In the genomic region with DNA sequence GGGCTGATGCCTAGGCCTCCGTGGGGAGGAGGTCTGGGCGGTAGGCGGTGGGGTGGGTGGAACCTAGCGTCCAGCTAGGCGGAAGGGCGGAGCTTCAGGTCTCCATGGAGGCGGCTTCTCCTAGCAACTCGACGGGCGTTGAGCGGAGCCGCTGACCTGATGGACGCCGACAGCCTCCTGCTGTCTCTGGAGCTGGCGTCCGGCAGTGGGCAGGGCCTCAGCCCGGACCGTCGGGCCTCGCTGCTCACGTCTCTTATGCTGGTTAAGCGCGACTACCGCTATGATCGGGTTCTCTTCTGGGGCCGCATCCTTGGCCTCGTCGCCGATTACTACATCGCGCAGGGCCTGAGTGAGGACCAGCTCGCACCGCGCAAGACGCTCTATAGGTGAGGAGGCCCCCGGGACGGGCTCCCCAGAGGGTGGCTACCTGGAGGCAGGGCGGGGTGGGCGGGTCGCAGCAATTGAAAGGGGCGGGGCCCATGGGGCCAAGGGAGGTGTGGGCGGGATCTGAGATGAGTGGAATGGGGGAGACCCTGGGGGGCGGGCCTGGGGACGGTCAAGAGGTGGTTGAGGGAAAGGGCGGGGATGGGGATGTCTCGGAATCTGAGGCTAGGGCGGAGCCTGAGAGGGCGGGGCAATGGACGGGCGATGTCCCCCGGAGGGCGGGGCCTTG, we compare ENCODE assay signal across 8 cellular contexts. TPM values are rescaled to one million over a fixed set of nuclear protein-coding genes. Genes with fewer than 3 reads are reported as not detected.
A peak's percentile ranks its signal among the peaks of the same experiment; 100 is the strongest.
DNase-seq lines count a peak whose midpoint lies in the region; ATAC-seq and TF ChIP-seq lines count a peak whose summit lies in the region.

A gene with protein sequence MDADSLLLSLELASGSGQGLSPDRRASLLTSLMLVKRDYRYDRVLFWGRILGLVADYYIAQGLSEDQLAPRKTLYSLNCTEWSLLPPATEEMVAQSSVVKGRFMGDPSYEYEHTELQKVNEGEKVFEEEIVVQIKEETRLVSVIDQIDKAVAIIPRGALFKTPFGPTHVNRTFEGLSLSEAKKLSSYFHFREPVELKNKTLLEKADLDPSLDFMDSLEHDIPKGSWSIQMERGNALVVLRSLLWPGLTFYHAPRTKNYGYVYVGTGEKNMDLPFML (plus strand): TSS at position 97 of the 673 bp plus-strand sequence. CDS start 63 bp downstream, at position 160.

- peaks cover 15 to 20% of the 10 kb centered on the region in 2 experiments for H3K79me1 ChIP-seq in IMR-90 (ENCODE audit: low read depth in 1 of 2, low read length in 2 of 2)

- no peak within 1 kb of the TSS for H2AK5ac ChIP-seq in IMR-90 (ENCODE audit: low read depth, low read length)

- H3K14ac ChIP-seq in IMR-90 (replicated peaks; ENCODE audit: low read depth, low read length) = no peak within 1 kb of the TSS

- 0 out of 2 replicates have a peak, but pooled peaks cover 5% of the 10 kb centered on the region for H3K9me1 ChIP-seq in IMR-90 (ENCODE audit: insufficient read depth, low read length)

- POLR2A ChIA-PET in IMR-90 (lab: Charles Lee; ENCODE audit: unreplicated experiment) = no interaction called here

- H4K5ac ChIP-seq in IMR-90 (ENCODE audit: low read depth, low read length) = peak within 1 kb of the TSS; percentile 81

- dilution Hi-C loops in IMR-90 (cut with HindIII; ENCODE audit: low sequenced_read_pairs, unreplicated experiment) = no loop called here

- peaks cover 10% of the 10 kb centered on the region for H3K36me3 Mint-ChIP-seq in activated CD8-positive, alpha-beta memory T cell treated with anti-CD3 and anti-CD28 coated beads, Interleukin-2, amount 10 ng/mL, durations not matched to agents 7 days and 5 days
- peaks cover 0 to 4% of the 10 kb centered on the region in 2 donors for H3K36me3 Mint-ChIP-seq in naive B cell
- H3K36me3 Mint-ChIP-seq in stimulated activated naive CD8-positive, alpha-beta T cell treated with anti-CD3 and anti-CD28 coated beads, Interleukin-15, Interleukin-2, amounts not matched to agents 100 ng/mL and 50 ng/mL, for 24 hours (ENCODE audit: low read depth) = peaks cover 20% of the 10 kb centered on the region

- H3K27me3 ChIP-seq in IMR-90 (ENCODE audit: control insufficient read depth, insufficient read depth, low read length) = no peaks in the 10 kb centered on the region; the same call in 1 of the 2 replicates

- no peak within 1 kb of the TSS for H3K27ac Mint-ChIP-seq in activated CD8-positive, alpha-beta memory T cell treated with anti-CD3 and anti-CD28 coated beads, Interleukin-2, amount 10 ng/mL, durations not matched to agents 7 days and 5 days
- H3K27ac Mint-ChIP-seq in naive B cell = peak within 1 kb of the TSS in 5 of 6 donors; percentile 8 to 94 (median 85)
- peak within 1 kb of the TSS; percentile 32 for H3K27ac Mint-ChIP-seq in stimulated activated naive CD8-positive, alpha-beta T cell treated with anti-CD3 and anti-CD28 coated beads, Interleukin-15, Interleukin-2, amounts not matched to agents 100 ng/mL and 50 ng/mL, for 24 hours

- no TSS peak for BruUV-seq in IMR-90 (replicated peaks; lab: Mats Ljungman, UMichigan)

- TF ChIP-seq CTCF in GM10266 (IDR thresholded peaks at IDR 0.05; ENCODE audit: control insufficient read depth, insufficient read depth, low read depth, missing control alignments) (no peak), IMR-90 (conservative IDR thresholded peaks at IDR 0.05; ENCODE audit: low read depth, low read length) (no peak), epithelial cell of proximal tubule (conservative IDR thresholded peaks at IDR 0.05; ENCODE audit: low read depth, low read length) (no peak)

- ATAC-seq in IMR-90 (ENCODE audit: low read depth) (peak; percentile 79), naive B cell (ENCODE audit: low read depth in 2 of 2) (peak; percentile 87 to 89), HG03521 (IDR thresholded peaks at IDR 0.05; ENCODE audit: unreplicated experiment) (no peak)
- peak; percentile 91 for ATAC-seq in activated CD8-positive, alpha-beta memory T cell treated with anti-CD3 and anti-CD28 coated beads, Interleukin-2, amount 10 ng/mL, durations not matched to agents 7 days and 5 days

- no peak within 1 kb of the TSS for H3K56ac ChIP-seq in IMR-90 (ENCODE audit: extremely low read depth, insufficient read depth, low read length)

- no peak within 1 kb of the TSS for H3K27ac ChIP-seq in IMR-90 (ENCODE audit: insufficient read depth, low read length)

- no peaks in the 10 kb centered on the region for H3K4me1 ChIP-seq in IMR-90 (ENCODE audit: control insufficient read depth, insufficient read depth, low read length)

- no peaks in the 10 kb centered on the region for H3K9me3 ChIP-seq in IMR-90 (ENCODE audit: control insufficient read depth, insufficient read depth, low read length)

- peaks cover 9% of the 10 kb centered on the region for H4K20me1 ChIP-seq in IMR-90 (ENCODE audit: insufficient read depth, low read length)

- H3K36me3 ChIP-seq in IMR-90 (ENCODE audit: control insufficient read depth, insufficient read depth, low read length) = peaks cover 16% of the 10 kb centered on the region

- peak within 1 kb of the TSS; percentile 70 for H3K4me2 ChIP-seq in IMR-90 (ENCODE audit: low read depth, low read length)

- intact Hi-C loops in IMR-90 (cut with micrococcal nuclease) = no loop called here

- H2BK120ac ChIP-seq in IMR-90 (ENCODE audit: low read depth, low read length) = no peak within 1 kb of the TSS; the same call in 1 of the 2 replicates

- H3K9ac ChIP-seq in IMR-90 (ENCODE audit: low read depth, low read length) = no peak within 1 kb of the TSS

- H2AFZ ChIP-seq in IMR-90 (replicated peaks; ENCODE audit: low read length, poor library complexity) = peak within 1 kb of the TSS; percentile 98

- in situ Hi-C loops in IMR-90 (cut with MboI; ENCODE audit: low sequenced_read_pairs) = no loop called here

- H3K18ac ChIP-seq in IMR-90 (ENCODE audit: low read depth, low read length) = no peak within 1 kb of the TSS

- H3K27me3 Mint-ChIP-seq in activated CD8-positive, alpha-beta memory T cell treated with anti-CD3 and anti-CD28 coated beads, Interleukin-2, amount 10 ng/mL, durations not matched to agents 7 days and 5 days = no peaks in the 10 kb centered on the region
- peaks cover 0 to 6% (median 0%) of the 10 kb centered on the region in 3 donors for H3K27me3 Mint-ChIP-seq in naive B cell
- H3K27me3 Mint-ChIP-seq in stimulated activated naive CD8-positive, alpha-beta T cell treated with anti-CD3 and anti-CD28 coated beads, Interleukin-15, Interleukin-2, amounts not matched to agents 100 ng/mL and 50 ng/mL, for 24 hours = no peaks in the 10 kb centered on the region

- CTCF ChIA-PET in IMR-90 (lab: Yijun Ruan, JAX) = interaction anchor here (0.6 kb wide), 1 partner anchor 366 kb away, joined by 4 read pairs; no protein-coding TSS in a partner anchor
- CTCF ChIA-PET in activated CD8-positive, alpha-beta memory T cell treated with anti-CD3 and anti-CD28 coated beads, Interleukin-2, amount 10 ng/mL, durations not matched to agents 7 days and 5 days (lab: Charles Lee) = interaction anchor here (0.9 to 5.8 kb wide), 4 partner anchors 8 to 484 kb away, joined by 3 to 34 read pairs (median 4); a partner anchor contains a TSS

- no peak within 1 kb of the TSS for H4K91ac ChIP-seq in IMR-90 (ENCODE audit: insufficient read depth, low read depth, low read length)

- no peaks in the 10 kb centered on the region for H3K9me3 Mint-ChIP-seq in activated CD8-positive, alpha-beta memory T cell treated with anti-CD3 and anti-CD28 coated beads, Interleukin-2, amount 10 ng/mL, durations not matched to agents 7 days and 5 days (ENCODE audit: low read depth)
- no peaks in the 10 kb centered on the region for H3K9me3 Mint-ChIP-seq in naive B cell
- no peaks in the 10 kb centered on the region for H3K9me3 Mint-ChIP-seq in stimulated activated naive CD8-positive, alpha-beta T cell treated with anti-CD3 and anti-CD28 coated beads, Interleukin-15, Interleukin-2, amounts not matched to agents 100 ng/mL and 50 ng/mL, for 24 hours

- WGBS in IMR-90 (ENCODE audit: extremely low coverage in 2 of 2, insufficient read length in 1 of 2), 2 experiments = 7% methylated on average over 40 of the region's 52 CpGs; no CpG with 5 or more reads in 1 of the 2 experiments

- H3K4me3 ChIP-seq in IMR-90 (ENCODE audit: insufficient read depth, low read depth, low read length) = peak within 1 kb of the TSS; percentile 44
- H3K4me3 ChIP-seq in epithelial cell of proximal tubule (ENCODE audit: low read depth, low read length) = peak within 1 kb of the TSS; percentile 45

- H2BK15ac ChIP-seq in IMR-90 (ENCODE audit: low read depth, low read length) = no peak within 1 kb of the TSS

- DNase-seq in GM10266 (ENCODE audit: extremely low spot score) = peak; percentile 66
- DNase-seq in IMR-90 = peak; percentile 44
- peak; percentile 76 for DNase-seq in activated CD8-positive, alpha-beta memory T cell treated with anti-CD3 and anti-CD28 coated beads, Interleukin-2, amount 10 ng/mL, durations not matched to agents 7 days and 5 days
- no peak for DNase-seq in epithelial cell of proximal tubule (ENCODE audit: low read depth)
- DNase-seq in naive B cell = peak; percentile 59
- no peak for DNase-seq in SKM-1 treated with dmso at 0.1 percent for 144 hours (lab: John Stamatoyannopoulos, UW; ENCODE audit: unreplicated experiment)

- H2AK9ac ChIP-seq in IMR-90 (replicated peaks; ENCODE audit: low read depth, low read length, poor library complexity) = peak within 1 kb of the TSS; percentile 86

- no peak within 1 kb of the TSS; the same call in 1 of the 2 replicates for H2BK20ac ChIP-seq in IMR-90 (ENCODE audit: low read depth, low read length)

- no peak within 1 kb of the TSS for H3K23ac ChIP-seq in IMR-90 (ENCODE audit: low read depth, low read length)

- peak within 1 kb of the TSS; percentile 63 for H3K4me3 Mint-ChIP-seq in activated CD8-positive, alpha-beta memory T cell treated with anti-CD3 and anti-CD28 coated beads, Interleukin-2, amount 10 ng/mL, durations not matched to agents 7 days and 5 days
- H3K4me3 Mint-ChIP-seq in naive B cell = peak within 1 kb of the TSS; percentile 86 to 94 (median 92)
- H3K4me3 Mint-ChIP-seq in stimulated activated naive CD8-positive, alpha-beta T cell treated with anti-CD3 and anti-CD28 coated beads, Interleukin-15, Interleukin-2, amounts not matched to agents 100 ng/mL and 50 ng/mL, for 24 hours = peak within 1 kb of the TSS; percentile 82

- TF ChIP-seq POLR2A in IMR-90 (IDR thresholded peaks at IDR 0.05; ENCODE audit: low read depth, low read length) = no peak

- TF ChIP-seq RAD21 in IMR-90 (IDR thresholded peaks at IDR 0.05; ENCODE audit: low read length) = no peak

- peak within 1 kb of the TSS; percentile 35 to 81; a peak in 2 of 4 replicates for H4K8ac ChIP-seq in IMR-90 (ENCODE audit: low read depth in 2 of 2, low read length in 2 of 2)

- H3K4me1 Mint-ChIP-seq in activated CD8-positive, alpha-beta memory T cell treated with anti-CD3 and anti-CD28 coated beads, Interleukin-2, amount 10 ng/mL, durations not matched to agents 7 days and 5 days = peaks cover 14% of the 10 kb centered on the region
- H3K4me1 Mint-ChIP-seq in naive B cell = peaks cover 23 to 34% (median 31%) of the 10 kb centered on the region in 3 donors
- peaks cover 15% of the 10 kb centered on the region for H3K4me1 Mint-ChIP-seq in stimulated activated naive CD8-positive, alpha-beta T cell treated with anti-CD3 and anti-CD28 coated beads, Interleukin-15, Interleukin-2, amounts not matched to agents 100 ng/mL and 50 ng/mL, for 24 hours (ENCODE audit: low read depth)

- no peak within 1 kb of the TSS for H2BK5ac ChIP-seq in IMR-90 (ENCODE audit: low read depth, low read length, poor library complexity, severe bottlenecking)

- peak within 1 kb of the TSS; percentile 55; the same call in 1 of the 2 replicates for H3K4ac ChIP-seq in IMR-90 (ENCODE audit: low read depth, low read length)

RNA-seq across cellular contexts. Expression of the gene that starts here (rescaled TPM):
- total RNA-seq in IMR-90 (2012; rRNA removed) (under 0.01 and 0.18 TPM in 2 replicates), epithelial cell of proximal tubule (0.14 TPM in 1 of 2 replicates, not detected in the other)
- polyA plus RNA-seq in IMR-90 (2012; rRNA removed) (0.21 and 0.24 TPM in 2 replicates), naive B cell (ENCODE audit: low read depth in 6 of 6) (1 to 10 TPM in 4 of 6 donors, under 1 TPM in 1, not detected in 1; 0.96 to 1.9 (median 1.5) TPM)
- 0.34 and 0.38 TPM in 2 replicates for polyA plus RNA-seq in IMR-90 (2012; cell fraction: cytosol; rRNA removed)
- polyA plus RNA-seq in IMR-90 (2012; cell fraction: nucleus; rRNA removed; ENCODE audit: low replicate concordance) = 0.14 and 0.24 TPM in 2 replicates
- not detected for total RNA-seq in activated CD8-positive, alpha-beta memory T cell treated with anti-CD3 and anti-CD28 coated beads, Interleukin-2, amount 10 ng/mL, durations not matched to agents 7 days and 5 days

Comparison
In these comparisons a context has a peak if more than half of its experiments do, and no peak if none do; other contexts are left out.
1. Peak in DNase-seq, ATAC-seq, H3K4me3 ChIP-seq and H3K4me2 ChIP-seq in IMR-90; RNA of the gene not detected or under 1 TPM.
2. Peak in DNase-seq and ATAC-seq in activated CD8-positive, alpha-beta memory T cell treated with anti-CD3 and anti-CD28 coated beads, Interleukin-2, amount 10 ng/mL, durations not matched to agents 7 days and 5 days; RNA of the gene not detected or under 1 TPM.
3. DNase-seq: peak in GM10266 (single experiment) and naive B cell (single experiment); none in epithelial cell of proximal tubule (single experiment) and SKM-1 treated with dmso at 0.1 percent for 144 hours (single experiment).
4. Peak in every context shown above with its lines, with median percentiles within 50 percentile points of each other: H3K4me3 Mint-ChIP-seq.